ENCODE assay signal across 1 cellular context in the genomic region with DNA sequence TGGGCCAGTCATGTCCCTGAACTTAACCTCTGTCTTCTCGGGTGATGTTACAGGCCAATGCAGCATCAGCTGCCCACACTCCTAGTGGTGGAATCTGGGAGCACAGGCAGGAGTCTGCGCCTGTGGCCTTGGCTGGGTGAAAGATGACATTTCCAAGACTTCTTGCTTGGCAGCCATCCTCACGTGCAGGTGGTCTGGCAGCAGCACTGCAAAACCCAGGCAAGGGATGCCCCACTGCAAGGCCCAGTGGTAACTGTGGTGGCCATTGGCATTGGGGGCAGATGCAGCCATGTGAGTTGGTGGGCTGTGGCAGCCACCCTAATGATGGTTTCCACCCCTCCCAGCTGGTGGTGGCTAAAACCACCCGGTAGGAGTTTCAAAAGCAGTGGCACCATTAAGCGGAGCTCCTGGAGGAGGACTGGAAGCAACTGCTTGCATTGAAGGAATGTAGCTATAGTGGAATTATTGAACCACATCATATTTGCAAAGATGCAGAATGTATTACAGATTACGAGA.
TF ChIP-seq lines count a peak whose summit lies in the region.

No MANE protein-coding gene starts in this region.

TF ChIP-seq in H1, 55 proteins besides CTCF, POLR2A, EP300 and RAD21 (continued from another document):
- TF ChIP-seq CTBP2 (IDR thresholded peaks at IDR 0.05; ENCODE audit: borderline replicate concordance, insufficient read depth, insufficient read length, low read length) (no peak), FOSL1 (IDR thresholded peaks at IDR 0.05; ENCODE audit: insufficient read depth, low read depth, low read length) (no peak), CEBPB (IDR thresholded peaks at IDR 0.05; ENCODE audit: low read depth, low read length) (no peak), POU5F1 (IDR thresholded peaks at IDR 0.05; ENCODE audit: low read depth, low read length) (no peak), CHD1 (IDR thresholded peaks at IDR 0.05; ENCODE audit: low read depth, low read length) (no peak)
- TF ChIP-seq, protein P1, sequence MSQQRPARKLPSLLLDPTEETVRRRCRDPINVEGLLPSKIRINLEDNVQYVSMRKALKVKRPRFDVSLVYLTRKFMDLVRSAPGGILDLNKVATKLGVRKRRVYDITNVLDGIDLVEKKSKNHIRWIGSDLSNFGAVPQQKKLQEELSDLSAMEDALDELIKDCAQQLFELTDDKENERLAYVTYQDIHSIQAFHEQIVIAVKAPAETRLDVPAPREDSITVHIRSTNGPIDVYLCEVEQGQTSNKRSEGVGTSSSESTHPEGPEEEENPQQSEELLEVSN (IDR thresholded peaks at IDR 0.05) = no peak
